8 cellular contexts compared by ENCODE assay signal in the genomic region with DNA sequence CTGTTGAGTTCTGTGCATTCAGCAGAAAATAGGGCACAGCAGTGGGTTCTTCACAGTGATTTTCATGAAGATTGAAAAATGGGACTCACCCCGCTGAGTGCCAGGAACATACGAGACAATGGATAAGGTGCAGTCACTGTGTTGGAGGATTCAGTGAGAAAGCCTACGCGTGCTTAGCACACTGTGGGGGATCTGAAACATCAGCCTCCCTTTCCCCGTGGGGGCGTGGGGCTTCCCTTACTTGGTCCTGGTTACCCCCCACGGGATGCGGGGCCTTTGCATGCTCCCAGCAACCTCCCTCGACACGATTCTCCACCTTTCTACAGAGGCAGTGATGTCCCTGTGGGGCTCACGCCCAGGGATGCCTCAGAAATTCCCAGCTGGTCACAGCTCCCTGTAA.
"Had no signal": no experiment of that assay in that cellular context is flagged by ENCODE, and none has a peak within 500 bp of the region (broad histone marks: within the 10 kb centered on the region; RNA-seq: fewer than 3 reads in every experiment).

No MANE protein-coding gene starts in this region.

- FAIRE-seq: HepG2, HTR-8/SVneo, K562 had no signal

- H3K27ac ChIP-seq: HL-60, KMS-11 had no signal

- ATAC-seq: HepG2, K562 had no signal

- DNase-seq: IMR-90, KBM-7, KG1 had no signal

- H3K4me3 ChIP-seq: K562 had no signal

- H3K9ac ChIP-seq: KMS-11 had no signal
